ENCODE assay signal across 9 cellular contexts in the genomic region with DNA sequence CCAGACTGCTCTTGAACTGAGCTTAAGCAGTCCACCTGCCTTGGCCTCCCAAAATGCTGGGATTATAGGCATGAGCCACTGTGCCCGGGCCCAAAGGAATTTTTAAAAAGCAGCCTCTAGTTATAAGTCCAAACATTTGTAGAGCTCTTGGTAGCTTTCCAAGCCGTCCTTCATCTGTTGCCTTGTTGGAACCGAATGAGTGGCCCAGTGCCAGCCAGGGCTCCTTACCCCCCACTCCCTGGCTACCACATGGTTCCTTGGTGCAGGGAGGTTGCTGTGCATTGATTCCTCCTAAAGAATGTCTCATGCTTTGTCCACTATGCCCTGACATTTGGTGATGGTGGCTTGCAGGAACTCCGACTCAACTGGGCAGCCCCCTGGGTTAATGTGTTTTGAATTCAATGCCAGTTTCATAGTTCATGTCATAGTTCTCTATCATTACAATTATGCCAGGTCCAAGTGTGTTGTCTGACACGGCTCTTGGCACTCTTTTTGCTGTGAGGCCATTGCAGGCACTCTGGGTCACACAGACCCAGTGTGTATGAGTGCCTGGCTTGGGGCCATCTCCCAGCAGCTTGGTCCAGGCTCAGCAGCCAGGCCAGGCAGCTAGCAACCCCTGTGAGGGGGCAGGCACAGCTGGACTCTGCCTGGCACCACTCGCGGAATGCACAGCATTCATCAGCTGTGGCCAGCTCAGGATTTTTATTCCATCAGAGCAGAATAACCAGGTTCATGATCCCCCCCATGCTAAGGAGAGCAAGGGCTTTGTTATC. TPM values are rescaled to one million over a fixed set of nuclear protein-coding genes. Genes with fewer than 3 reads are reported as not detected.
DNase-seq lines count a peak whose midpoint lies in the region; TF ChIP-seq lines count a peak whose summit lies in the region.
"Had no signal": no experiment of that assay in that cellular context is flagged by ENCODE, and none has a peak within 500 bp of the region (broad histone marks: within the 10 kb centered on the region; RNA-seq: fewer than 3 reads in every experiment).

No MANE protein-coding gene starts in this region.

- H3K4me2 ChIP-seq in mesenchymal stem cell (ENCODE audit: low read length, poor library complexity, severe bottlenecking) = no peak overlapping the region
- no peak overlapping the region for H3K4me2 ChIP-seq in smooth muscle cell

- H3K23ac ChIP-seq in mesenchymal stem cell (ENCODE audit: low read length in 2 of 2) = no peak overlapping the region

- no peak overlapping the region for H2BK120ac ChIP-seq in mesenchymal stem cell (ENCODE audit: low read depth, low read length)

- no peak overlapping the region for H3K14ac ChIP-seq in mesenchymal stem cell (ENCODE audit: low read length in 2 of 2)

- no peaks in the 10 kb centered on the region for H3K9me3 ChIP-seq in mesenchymal stem cell (ENCODE audit: control insufficient read depth, low read length)
- no peaks in the 10 kb centered on the region for H3K9me3 ChIP-seq in smooth muscle cell (replicated peaks; ENCODE audit: low read depth)

- H3K36me3 ChIP-seq in mesenchymal stem cell (ENCODE audit: control insufficient read depth in 1 of 2, insufficient read depth in 2 of 2, low read depth in 1 of 2, low read length in 2 of 2) (peaks cover 32 to 34% of the 10 kb centered on the region in 2 experiments), smooth muscle cell (ENCODE audit: low read depth) (peaks cover 13% of the 10 kb centered on the region)

- peak overlapping the region; percentile 35 for H4K91ac ChIP-seq in mesenchymal stem cell (ENCODE audit: low read length)

- DNase-seq in RWPE1 (ENCODE audit: low spot score) = no peak
- no peak for DNase-seq in coronary artery (ENCODE audit: low spot score)
- no peak for DNase-seq in mesenchymal stem cell
- peak; percentile 31 to 96 (median 88) for DNase-seq in substantia nigra (lab: John Stamatoyannopoulos, UW)
- no peak for DNase-seq in OCI-M1 (lab: John Stamatoyannopoulos, UW)
- no peak for DNase-seq in NCI-H2227 (lab: John Stamatoyannopoulos, UW; ENCODE audit: unreplicated experiment)
- no peak for DNase-seq in GM19240 (ENCODE audit: insufficient read length, low spot score)
- DNase-seq in smooth muscle cell (lab: John Stamatoyannopoulos, UW; ENCODE audit: unreplicated experiment) = no peak
- DNase-seq: NCI-H2107 had no signal

- peaks cover 17% of the 10 kb centered on the region for H3F3A ChIP-seq in smooth muscle cell (ENCODE audit: low read depth)

- no peak overlapping the region for H2BK5ac ChIP-seq in mesenchymal stem cell (ENCODE audit: low read depth, low read length, poor library complexity, severe bottlenecking)

- no peak overlapping the region for H3K18ac ChIP-seq in mesenchymal stem cell (ENCODE audit: low read depth in 1 of 2, low read length in 2 of 2)

- H3K4ac ChIP-seq in mesenchymal stem cell (ENCODE audit: low read depth in 1 of 2, low read length in 2 of 2) = no peak overlapping the region

- no peak overlapping the region for H2AK5ac ChIP-seq in mesenchymal stem cell (ENCODE audit: low read length, severe bottlenecking)

- no peaks in the 10 kb centered on the region for H3K79me2 ChIP-seq in smooth muscle cell (ENCODE audit: low read depth)

- POLR2A ChIA-PET in RWPE1 (lab: Yijun Ruan, JAX; ENCODE audit: low non-redundant PET) = no interaction called here

- H4K8ac ChIP-seq in mesenchymal stem cell (ENCODE audit: low read length) = no peak overlapping the region

- H3K9ac ChIP-seq in mesenchymal stem cell (ENCODE audit: low read length) (no peak overlapping the region), smooth muscle cell (ENCODE audit: low read depth) (no peak overlapping the region)

- no peak overlapping the region for H3K4me3 ChIP-seq in coronary artery
- H3K4me3 ChIP-seq in mesenchymal stem cell (ENCODE audit: insufficient read depth in 1 of 2, low read depth in 1 of 2, low read length in 2 of 2) = no peak overlapping the region
- H3K4me3 ChIP-seq in smooth muscle cell = no peak overlapping the region

- TF ChIP-seq CTCF in RWPE1 (conservative IDR thresholded peaks at IDR 0.05; ENCODE audit: low read depth) (no peak), coronary artery (IDR thresholded peaks at IDR 0.05) (no peak), smooth muscle cell (IDR thresholded peaks at IDR 0.05; ENCODE audit: borderline replicate concordance, insufficient read depth, poor library complexity, severe bottlenecking) (no peak)

- CTCF ChIA-PET in RWPE1 (lab: Yijun Ruan, JAX) = interaction anchor here (0.6 kb wide), 1 partner anchor 13 kb away, joined by 4 read pairs; no protein-coding TSS in a partner anchor

- H3K79me1 ChIP-seq in mesenchymal stem cell (replicated peaks; ENCODE audit: low read length, poor library complexity, severe bottlenecking) = peaks cover 3% of the 10 kb centered on the region

- no peaks in the 10 kb centered on the region for H3K27me3 ChIP-seq in mesenchymal stem cell (ENCODE audit: control insufficient read depth in 1 of 2, insufficient read depth in 1 of 2, low read length in 2 of 2)
- H3K27me3 ChIP-seq in smooth muscle cell (ENCODE audit: low read depth) = no peaks in the 10 kb centered on the region

- no peaks in the 10 kb centered on the region for H4K20me1 ChIP-seq in smooth muscle cell (ENCODE audit: low read depth)

- peak overlapping the region; percentile 99 for H3K27ac ChIP-seq in RWPE1
- peak overlapping the region; percentile 6 to 80 for H3K27ac ChIP-seq in coronary artery
- H3K27ac ChIP-seq in mesenchymal stem cell (ENCODE audit: low read length, poor library complexity, severe bottlenecking) = no peak overlapping the region
- peak overlapping the region; percentile 100 for H3K27ac ChIP-seq in substantia nigra (ENCODE audit: low read depth, low read length, poor library complexity, severe bottlenecking)
- H3K27ac ChIP-seq in smooth muscle cell (ENCODE audit: low read depth) = no peak overlapping the region

- no peak overlapping the region for H2BK15ac ChIP-seq in mesenchymal stem cell (ENCODE audit: low read depth, poor library complexity, severe bottlenecking)

- WGBS in mesenchymal stem cell = 93% methylated on average over 5 of the region's 7 CpGs
- WGBS in smooth muscle cell (ENCODE audit: low lambda C conversion rate) = 95% methylated on average over 7 of the region's 7 CpGs

- peak overlapping the region in 1 of 2 experiments; percentile 21 for H2BK12ac ChIP-seq in mesenchymal stem cell (ENCODE audit: low read length in 2 of 2)

- no peak overlapping the region for H2AFZ ChIP-seq in mesenchymal stem cell (ENCODE audit: low read depth, low read length)
- H2AFZ ChIP-seq in smooth muscle cell (ENCODE audit: low read depth) = no peak overlapping the region

- H3K4me1 ChIP-seq in mesenchymal stem cell (ENCODE audit: control insufficient read depth, insufficient read depth, low read depth, low read length) (peaks cover 23% of the 10 kb centered on the region), smooth muscle cell (ENCODE audit: low read depth) (peaks cover 32% of the 10 kb centered on the region)

RNA-seq across cellular contexts. Expression of a gene that starts 13.3 kb away (rescaled TPM):
- polyA plus RNA-seq in mesenchymal stem cell (2013, experiment 1 of 2) = 19.9 TPM
- 19.0 TPM for polyA plus RNA-seq in mesenchymal stem cell (2013, experiment 2 of 2)
- 15.2 and 24.9 TPM in 2 replicates for total RNA-seq in smooth muscle cell
- 8.7 and 17.1 TPM in 2 replicates for polyA plus RNA-seq in smooth muscle cell

RNA-seq across cellular contexts. Expression of a gene that starts 43.5 kb away (rescaled TPM):
- polyA plus RNA-seq in mesenchymal stem cell (2013, experiment 1 of 2) = 453 TPM
- 471 TPM for polyA plus RNA-seq in mesenchymal stem cell (2013, experiment 2 of 2)
- 264 and 274 TPM in 2 replicates for total RNA-seq in smooth muscle cell
- polyA plus RNA-seq in smooth muscle cell = 165 and 182 TPM in 2 replicates

RNA-seq across cellular contexts. Expression of a gene that starts 48.6 kb away (rescaled TPM):
- 16.7 TPM for polyA plus RNA-seq in mesenchymal stem cell (2013, experiment 1 of 2)
- 15.9 TPM for polyA plus RNA-seq in mesenchymal stem cell (2013, experiment 2 of 2)
- total RNA-seq in smooth muscle cell = 24.5 and 26.6 TPM in 2 replicates
- polyA plus RNA-seq in smooth muscle cell = 22.2 and 26.2 TPM in 2 replicates

Comparison
In these comparisons a context has a peak if more than half of its experiments do, and no peak if none do; other contexts are left out.
1. DNase-seq: peak in substantia nigra (49 of 49); none in RWPE1 (single experiment), coronary artery (single experiment), mesenchymal stem cell (single experiment), OCI-M1 (single experiment), NCI-H2227 (single experiment), GM19240 (single experiment) and smooth muscle cell (single experiment).
2. H3K27ac ChIP-seq: peak in RWPE1 (single experiment), coronary artery (2 of 2) and substantia nigra (single experiment); none in mesenchymal stem cell (single experiment) and smooth muscle cell (single experiment).